7 cellular contexts compared by ENCODE assay signal in genomic region chr10:45972813-45973169, GRCh38. TPM values are rescaled to one million over a fixed set of nuclear protein-coding genes. Genes with fewer than 3 reads are reported as not detected.
DNase-seq lines count a peak whose midpoint lies in the region; ATAC-seq, FAIRE-seq and TF ChIP-seq lines count a peak whose summit lies in the region.
"Not testable (repeated sequence)": the region's sequence is repeated elsewhere in the genome, so short reads cannot be mapped to it uniquely, and the experiment has no call there.

No MANE protein-coding gene starts in this region.

- peak overlapping the region; percentile 100 for H3K4me3 Mint-ChIP-seq in activated CD4-positive, alpha-beta memory T cell treated with anti-CD3 and anti-CD28 coated beads for 36 hours

- peaks cover 31% of the 10 kb centered on the region for H3K4me1 Mint-ChIP-seq in activated CD4-positive, alpha-beta memory T cell treated with anti-CD3 and anti-CD28 coated beads for 36 hours (ENCODE audit: low read depth)

- H3K27me3 ChIP-seq in duodenal mucosa (ENCODE audit: control insufficient read depth in 1 of 2, insufficient read depth in 2 of 2, low read length in 2 of 2); pancreas: not testable (repeated sequence)

- not testable (repeated sequence) for H3K36me3 Mint-ChIP-seq in activated CD4-positive, alpha-beta memory T cell treated with anti-CD3 and anti-CD28 coated beads for 36 hours

- CTCF ChIA-PET in activated CD4-positive, alpha-beta memory T cell treated with anti-CD3 and anti-CD28 coated beads for 36 hours (lab: Charles Lee): interaction anchor here (1.1 kb wide), 1 partner anchor 972 kb away, joined by 3 read pairs; the partner anchor contains the start of gene ZNF22

- not testable (repeated sequence) for H3K9me3 Mint-ChIP-seq in activated CD4-positive, alpha-beta memory T cell treated with anti-CD3 and anti-CD28 coated beads for 36 hours

- H3K4me3 ChIP-seq in duodenal mucosa (ENCODE audit: low read depth in 1 of 2, low read length in 2 of 2) (peak overlapping the region; percentile 75 to 79), kidney (ENCODE audit: low read length in 2 of 2) (peak overlapping the region; percentile 89 to 90), pancreas (peak overlapping the region; percentile 49 to 92 (median 68))

- H3K27ac Mint-ChIP-seq in activated CD4-positive, alpha-beta memory T cell treated with anti-CD3 and anti-CD28 coated beads for 36 hours: peak overlapping the region; percentile 89

- H3K27ac ChIP-seq in duodenal mucosa (ENCODE audit: low read depth, low read length); kidney (ENCODE audit: low read depth in 2 of 2, low read length in 2 of 2): not testable (repeated sequence)
- peak overlapping the region in 1 of 4 donors; percentile 33 for H3K27ac ChIP-seq in pancreas

- peak; percentile 5 for DNase-seq in M059J (ENCODE audit: low read depth)
- DNase-seq in activated CD4-positive, alpha-beta memory T cell treated with anti-CD3 and anti-CD28 coated beads for 36 hours; kidney; pancreas: not testable (repeated sequence)

- peak; percentile 11 for ATAC-seq in GM18517 (IDR thresholded peaks at IDR 0.05; ENCODE audit: unreplicated experiment)
- ATAC-seq in HG02798 (IDR thresholded peaks at IDR 0.05; ENCODE audit: poor library complexity, unreplicated experiment): peak; percentile 11
- ATAC-seq in pancreas: peak in 1 of 4 donors; percentile 33

- not testable (repeated sequence) for H3K9me3 ChIP-seq in duodenal mucosa (ENCODE audit: control insufficient read depth in 1 of 2, low read length in 2 of 2); kidney (ENCODE audit: control insufficient read depth in 1 of 2, low read length in 2 of 2); pancreas

- H3K4me1 ChIP-seq in duodenal mucosa (ENCODE audit: control insufficient read depth in 1 of 2, insufficient read depth in 2 of 2, low read length in 2 of 2): peaks cover 0 to 12% of the 10 kb centered on the region in 2 donors
- H3K4me1 ChIP-seq in kidney (ENCODE audit: control insufficient read depth in 1 of 2, insufficient read depth in 1 of 2, low read depth in 1 of 2, low read length in 2 of 2); pancreas: not testable (repeated sequence)

- peak overlapping the region; percentile 66 to 75 for H3K9ac ChIP-seq in duodenal mucosa (ENCODE audit: low read depth in 1 of 2, low read length in 2 of 2)
- H3K9ac ChIP-seq in kidney (ENCODE audit: low read length in 2 of 2): peak overlapping the region; percentile 41 to 80

- H3K36me3 ChIP-seq in duodenal mucosa (ENCODE audit: control insufficient read depth in 1 of 2, insufficient read depth in 2 of 2, low read length in 2 of 2); kidney (ENCODE audit: control insufficient read depth in 1 of 2, insufficient read depth in 2 of 2, low read length in 2 of 2); pancreas: not testable (repeated sequence)

- intact Hi-C loops in activated CD4-positive, alpha-beta memory T cell treated with anti-CD3 and anti-CD28 coated beads for 36 hours (cut with micrococcal nuclease): loop anchor here (2.0 kb wide), 1 partner anchor 56 kb away; no protein-coding TSS in a partner anchor
- intact Hi-C loops in kidney (cut with DNase I); pancreas (cut with DNase I): not testable (repeated sequence)

- 0 to 1% methylated on average over 10 of the region's 10 CpGs for WGBS in pancreas, 2 donors

- H3K27me3 Mint-ChIP-seq in activated CD4-positive, alpha-beta memory T cell treated with anti-CD3 and anti-CD28 coated beads for 36 hours: not testable (repeated sequence)

- POLR2A ChIA-PET in activated CD4-positive, alpha-beta memory T cell treated with anti-CD3 and anti-CD28 coated beads for 36 hours (lab: Charles Lee): not testable (repeated sequence)

- not testable (repeated sequence) for FAIRE-seq in kidney (lab: Jason Lieb, UNC); pancreas (lab: Jason Lieb, UNC)

- not testable (repeated sequence) for TF ChIP-seq CTCF in kidney (IDR thresholded peaks at IDR 0.05; ENCODE audit: borderline replicate concordance, extremely low read depth, insufficient read depth); pancreas (IDR thresholded peaks at IDR 0.05)

RNA-seq across cellular contexts. Expression of gene TIMM23, which starts 0.5 kb away (rescaled TPM):
- 130 and 145 TPM in 2 replicates for total RNA-seq in M059J (2014; rRNA removed; shearing (Covaris generic))
- 10 to 100 TPM; 70.2 to 73.4 TPM for total RNA-seq in activated CD4-positive, alpha-beta memory T cell treated with anti-CD3 and anti-CD28 coated beads for 36 hours
- total RNA-seq in kidney: 52.0 TPM
- 107 TPM for polyA plus RNA-seq in kidney (ENCODE audit: insufficient read depth, low read depth, low replicate concordance)
- 10 to 100 TPM; 12.9 to 21.5 (median 18.8) TPM for total RNA-seq in pancreas
- 10 to 100 TPM; 28.2 to 32.7 TPM for polyA plus RNA-seq in pancreas

RNA-seq across cellular contexts. Expression of gene NCOA4, which starts 57.6 kb away (rescaled TPM):
- total RNA-seq in M059J (2014; rRNA removed; shearing (Covaris generic)): 147 and 160 TPM in 2 replicates
- 10 to 100 TPM; 79.9 to 85.3 TPM for total RNA-seq in activated CD4-positive, alpha-beta memory T cell treated with anti-CD3 and anti-CD28 coated beads for 36 hours
- total RNA-seq in kidney: 133 TPM
- 83.7 TPM for polyA plus RNA-seq in kidney (ENCODE audit: insufficient read depth, low read depth, low replicate concordance)
- 10 to 100 TPM; 39.9 to 69.4 (median 59.3) TPM for total RNA-seq in pancreas
- polyA plus RNA-seq in pancreas: 10 to 100 TPM; 16.7 to 32.5 TPM
